13 cellular contexts compared by ENCODE assay signal in genomic region chr13:97243915-97244820, GRCh38. TPM values are rescaled to one million over a fixed set of nuclear protein-coding genes. Genes with fewer than 3 reads are reported as not detected.
A peak's percentile ranks its signal among the peaks of the same experiment; 100 is the strongest.
DNase-seq lines count a peak whose midpoint lies in the region; ATAC-seq and TF ChIP-seq lines count a peak whose summit lies in the region.
"Had no signal": no experiment of that assay in that cellular context is flagged by ENCODE, and none has a peak within 500 bp of the region (broad histone marks: within the 10 kb centered on the region; RNA-seq: fewer than 3 reads in every experiment).

No MANE protein-coding gene starts in this region.

- peaks cover 17% of the 10 kb centered on the region for H3F3A ChIP-seq in PC-9 (ENCODE audit: insufficient read depth, low read depth)

- no peak for ATAC-seq in HG02763 (IDR thresholded peaks at IDR 0.05; ENCODE audit: unreplicated experiment)
- ATAC-seq in HG03045 (IDR thresholded peaks at IDR 0.05; ENCODE audit: unreplicated experiment), result no peak
- ATAC-seq: activated naive CD8-positive, alpha-beta T cell treated with anti-CD3 and anti-CD28 coated beads, Interleukin-2, amount 50 U/mL, for 24 hours had no signal

- DNase-seq in PC-9 (no peak), colonic mucosa (no peak), mesothelial cell of epicardium (ENCODE audit: low spot score in 2 of 2, unreplicated experiment in 2 of 2) (no peak), T1000 (lab: John Stamatoyannopoulos, UW) (no peak)
- DNase-seq: activated CD4-positive, alpha-beta memory T cell treated with anti-CD3 and anti-CD28 coated beads for 36 hours; activated naive CD8-positive, alpha-beta T cell treated with anti-CD3 and anti-CD28 coated beads, Interleukin-2, amount 50 U/mL, for 24 hours; COR-L47; erythroblast; NCI-H748 treated with DMSO at 0.1 percent for 48 hours; spleen had no signal

- intact Hi-C loops in PC-9 (cut with micrococcal nuclease; ENCODE audit: unreplicated experiment) (no loop called here), colonic mucosa (cut with DNase I) (no loop called here)

- TF ChIP-seq CTCF in PC-9 (conservative IDR thresholded peaks at IDR 0.05) (no peak), colonic mucosa (IDR thresholded peaks at IDR 0.05) (no peak), mesothelial cell of epicardium (IDR thresholded peaks at IDR 0.05; ENCODE audit: unreplicated experiment) (no peak)

- H3K4me3 ChIP-seq in PC-9, result no peak overlapping the region
- no peak overlapping the region for H3K4me3 ChIP-seq in colonic mucosa
- H3K4me3 ChIP-seq: spleen had no signal

- no peak overlapping the region for H2AFZ ChIP-seq in PC-9

- H3K27me3 ChIP-seq in PC-9 (ENCODE audit: insufficient read depth, low read depth), result no peaks in the 10 kb centered on the region
- H3K27me3 ChIP-seq in colonic mucosa, result no peaks in the 10 kb centered on the region

- H3K36me3 Mint-ChIP-seq in mesothelial cell of epicardium, result no peaks in the 10 kb centered on the region
- H3K36me3 Mint-ChIP-seq: activated CD4-positive, alpha-beta memory T cell treated with anti-CD3 and anti-CD28 coated beads for 36 hours had no signal

- H3K4me1 ChIP-seq in PC-9 (replicated peaks; ENCODE audit: insufficient read depth) (peaks cover 15% of the 10 kb centered on the region; the same call in 1 of the 2 replicates), colonic mucosa (no peaks in the 10 kb centered on the region)

- no peaks in the 10 kb centered on the region for H3K9me2 ChIP-seq in PC-9 (ENCODE audit: insufficient read depth)

- no peaks in the 10 kb centered on the region for H3K27me3 Mint-ChIP-seq in mesothelial cell of epicardium (ENCODE audit: low read depth)
- H3K27me3 Mint-ChIP-seq: activated CD4-positive, alpha-beta memory T cell treated with anti-CD3 and anti-CD28 coated beads for 36 hours; activated naive CD8-positive, alpha-beta T cell treated with anti-CD3 and anti-CD28 coated beads, Interleukin-2, amount 50 U/mL, for 24 hours had no signal

- H3K9ac ChIP-seq in colonic mucosa (ENCODE audit: low read depth in 2 of 2, low read length in 2 of 2), result no peak overlapping the region

- peaks cover 84% of the 10 kb centered on the region for H4K20me1 ChIP-seq in PC-9 (ENCODE audit: insufficient read depth)

- POLR2A ChIA-PET in PC-9 (lab: Charles Lee; ENCODE audit: unreplicated experiment), result interaction anchor here (0.6 kb wide), 1 partner anchor 32 kb away, joined by 5 read pairs; no protein-coding TSS in a partner anchor

- H3K27ac ChIP-seq in PC-9 (peak overlapping the region; percentile 30; the same call in 1 of the 2 replicates), colonic mucosa (peak overlapping the region; percentile 51), temporal lobe (ENCODE audit: low read depth, low read length) (peak overlapping the region; percentile 99)

- H3K4me1 Mint-ChIP-seq in mesothelial cell of epicardium, result peaks cover 59% of the 10 kb centered on the region

- no peak overlapping the region for H3K4me3 Mint-ChIP-seq in mesothelial cell of epicardium
- H3K4me3 Mint-ChIP-seq: activated CD4-positive, alpha-beta memory T cell treated with anti-CD3 and anti-CD28 coated beads for 36 hours; activated naive CD8-positive, alpha-beta T cell treated with anti-CD3 and anti-CD28 coated beads, Interleukin-2, amount 50 U/mL, for 24 hours had no signal

- H3K79me2 ChIP-seq in PC-9 (ENCODE audit: low read depth), result peaks cover 100% of the 10 kb centered on the region

- no peak overlapping the region for H3K4me2 ChIP-seq in PC-9

- H3K9me3 ChIP-seq in PC-9 (ENCODE audit: insufficient read depth, low read depth) (no peaks in the 10 kb centered on the region), colonic mucosa (no peaks in the 10 kb centered on the region)
- H3K9me3 ChIP-seq: spleen had no signal

- no peaks in the 10 kb centered on the region for H3K9me3 Mint-ChIP-seq in mesothelial cell of epicardium
- H3K9me3 Mint-ChIP-seq: activated CD4-positive, alpha-beta memory T cell treated with anti-CD3 and anti-CD28 coated beads for 36 hours; activated naive CD8-positive, alpha-beta T cell treated with anti-CD3 and anti-CD28 coated beads, Interleukin-2, amount 50 U/mL, for 24 hours had no signal

- peaks cover 60% of the 10 kb centered on the region for H3K36me3 ChIP-seq in PC-9 (ENCODE audit: low read depth)
- no peaks in the 10 kb centered on the region for H3K36me3 ChIP-seq in colonic mucosa
- H3K36me3 ChIP-seq: spleen had no signal

- CTCF ChIA-PET in PC-9 (lab: Charles Lee), result no interaction called here

- BruUV-seq in PC-9 (replicated peaks; lab: Mats Ljungman, UMichigan), result no TSS peak

- peak overlapping the region; percentile 68 for H3K27ac Mint-ChIP-seq in mesothelial cell of epicardium
- H3K27ac Mint-ChIP-seq: activated CD4-positive, alpha-beta memory T cell treated with anti-CD3 and anti-CD28 coated beads for 36 hours; activated naive CD8-positive, alpha-beta T cell treated with anti-CD3 and anti-CD28 coated beads, Interleukin-2, amount 50 U/mL, for 24 hours had no signal

RNA-seq across cellular contexts. Expression of gene MBNL2, which starts 22.0 kb away (rescaled TPM):
- total RNA-seq in PC-9 (2021) (57.7 and 91.3 TPM in 2 replicates), colonic mucosa (10 to 100 TPM; 28.2 to 61.8 TPM), mesothelial cell of epicardium (71.8 to 78.9 TPM (median 76.9 TPM) in 3 replicates), temporal lobe (19.2 TPM)

Comparison
In these comparisons a context has a peak if more than half of its experiments do, and no peak if none do; other contexts are left out.
1. H3K27ac ChIP-seq: peak in every context shown above with its lines; median percentile 99 in temporal lobe; 51 in colonic mucosa; 30 in PC-9.